ENCODE assay signal across 10 cellular contexts in genomic region chr7:104985259-104985617, GRCh38. TPM values are rescaled to one million over a fixed set of nuclear protein-coding genes. Genes with fewer than 3 reads are reported as not detected.
DNase-seq lines count a peak whose midpoint lies in the region; ATAC-seq and TF ChIP-seq lines count a peak whose summit lies in the region.
"Had no signal": no experiment of that assay in that cellular context is flagged by ENCODE, and none has a peak within 500 bp of the region (broad histone marks: within the 10 kb centered on the region; RNA-seq: fewer than 3 reads in every experiment).

No MANE protein-coding gene starts in this region.

- DNase-seq in activated CD4-positive, alpha-beta T cell treated with anti-CD3 and anti-CD28 coated beads for 36 hours: no peak
- no peak for DNase-seq in activated CD4-positive, alpha-beta T cell treated with anti-CD3 and anti-CD28 coated beads for 48 hours
- no peak for DNase-seq in T-cell
- DNase-seq in hepatocyte (ENCODE audit: low spot score): no peak
- DNase-seq in stimulated activated naive B cell treated with anti-CD40 and anti-IgM and Interleukin-4, amounts not matched to agents 10 μg/mL and 1 μg/mL and 100 μg/mL, for 72 hours: no peak
- DNase-seq in putamen (ENCODE audit: low spot score): no peak
- DNase-seq in HT-29 (ENCODE audit: low spot score): no peak
- DNase-seq in activated gamma-delta T cell (lab: John Stamatoyannopoulos, UW): no peak
- DNase-seq: activated CD8-positive, alpha-beta memory T cell treated with anti-CD3 and anti-CD28 coated beads for 24 hours; NCI-H2081 had no signal

- H3K9me3 ChIP-seq in hepatocyte (ENCODE audit: low read depth): no peaks in the 10 kb centered on the region

- no peaks in the 10 kb centered on the region for H3K27me3 Mint-ChIP-seq in activated CD4-positive, alpha-beta T cell treated with anti-CD3 and anti-CD28 coated beads for 36 hours
- no peaks in the 10 kb centered on the region for H3K27me3 Mint-ChIP-seq in T-cell
- H3K27me3 Mint-ChIP-seq in stimulated activated naive B cell treated with anti-CD40 and anti-IgM and Interleukin-4, amounts not matched to agents 10 μg/mL and 1 μg/mL and 100 μg/mL, for 72 hours: no peaks in the 10 kb centered on the region

- H3K27ac ChIP-seq in hepatocyte: peak overlapping the region; percentile 96

- POLR2A ChIA-PET in activated CD4-positive, alpha-beta T cell treated with anti-CD3 and anti-CD28 coated beads for 36 hours (lab: Charles Lee): interaction anchor here (0.8 to 5.8 kb wide), 2 partner anchors 35 to 43 kb away, joined by 3 to 60 read pairs; no protein-coding TSS in a partner anchor
- POLR2A ChIA-PET in T-cell (lab: Charles Lee): interaction anchor here (0.6 to 9.4 kb wide), 6 partner anchors 18 to 53 kb away, joined by 3 to 266 read pairs (median 4); partner anchors contain the start of gene KMT2E (in 1 of the 2)

- no peak for ATAC-seq in activated CD4-positive, alpha-beta T cell treated with anti-CD3 and anti-CD28 coated beads for 36 hours
- no peak for ATAC-seq in T-cell (replicated peaks in 1 of 4)
- ATAC-seq in stimulated activated naive B cell treated with anti-CD40 and anti-IgM and Interleukin-4, amounts not matched to agents 10 μg/mL and 1 μg/mL and 100 μg/mL, for 72 hours (replicated peaks): no peak

- H3K79me2 ChIP-seq in hepatocyte: peaks cover 31% of the 10 kb centered on the region

- H3K27me3 ChIP-seq in hepatocyte: no peaks in the 10 kb centered on the region

- H3K4me3 Mint-ChIP-seq in activated CD4-positive, alpha-beta T cell treated with anti-CD3 and anti-CD28 coated beads for 36 hours: peak overlapping the region; percentile 87
- peak overlapping the region; percentile 98 to 100 (median 100) for H3K4me3 Mint-ChIP-seq in T-cell
- H3K4me3 Mint-ChIP-seq in stimulated activated naive B cell treated with anti-CD40 and anti-IgM and Interleukin-4, amounts not matched to agents 10 μg/mL and 1 μg/mL and 100 μg/mL, for 72 hours: peak overlapping the region in 1 of 2 donors; percentile 99

- 24% methylated on average over 1 of the region's 1 CpG for WGBS in hepatocyte (ENCODE audit: low lambda C conversion rate, missing lambda C conversion rate)

- H3K9me3 Mint-ChIP-seq in activated CD4-positive, alpha-beta T cell treated with anti-CD3 and anti-CD28 coated beads for 36 hours (ENCODE audit: low read depth): no peaks in the 10 kb centered on the region
- no peaks in the 10 kb centered on the region for H3K9me3 Mint-ChIP-seq in T-cell
- no peaks in the 10 kb centered on the region for H3K9me3 Mint-ChIP-seq in stimulated activated naive B cell treated with anti-CD40 and anti-IgM and Interleukin-4, amounts not matched to agents 10 μg/mL and 1 μg/mL and 100 μg/mL, for 72 hours

- H3K4me1 ChIP-seq in hepatocyte (ENCODE audit: insufficient read depth): peaks cover 62% of the 10 kb centered on the region

- intact Hi-C loops in activated CD4-positive, alpha-beta T cell treated with anti-CD3 and anti-CD28 coated beads for 36 hours (cut with DNase I, micrococcal nuclease): loop anchor here in 1 of 2 experiments (2.0 kb wide), 1 partner anchor 604 kb away; no protein-coding TSS in a partner anchor

- H4K20me1 ChIP-seq in hepatocyte (ENCODE audit: insufficient read depth, poor library complexity, severe bottlenecking): peaks cover 51% of the 10 kb centered on the region

- no peak overlapping the region for H3K4me3 ChIP-seq in hepatocyte

- H3K36me3 ChIP-seq in hepatocyte (replicated peaks; ENCODE audit: insufficient read depth, low read depth): no peaks in the 10 kb centered on the region

- no peak for TF ChIP-seq CTCF in hepatocyte (IDR thresholded peaks at IDR 0.05; ENCODE audit: poor library complexity)

- H2AFZ ChIP-seq in hepatocyte: no peak overlapping the region

- peak overlapping the region; percentile 99 for H3K27ac Mint-ChIP-seq in activated CD4-positive, alpha-beta T cell treated with anti-CD3 and anti-CD28 coated beads for 36 hours
- H3K27ac Mint-ChIP-seq in T-cell: peak overlapping the region; percentile 100
- H3K27ac Mint-ChIP-seq in stimulated activated naive B cell treated with anti-CD40 and anti-IgM and Interleukin-4, amounts not matched to agents 10 μg/mL and 1 μg/mL and 100 μg/mL, for 72 hours: peak overlapping the region; percentile 100

- H3K4me1 Mint-ChIP-seq in activated CD4-positive, alpha-beta T cell treated with anti-CD3 and anti-CD28 coated beads for 36 hours: peaks cover 70% of the 10 kb centered on the region
- peaks cover 52 to 73% (median 69%) of the 10 kb centered on the region in 3 donors for H3K4me1 Mint-ChIP-seq in T-cell
- H3K4me1 Mint-ChIP-seq in stimulated activated naive B cell treated with anti-CD40 and anti-IgM and Interleukin-4, amounts not matched to agents 10 μg/mL and 1 μg/mL and 100 μg/mL, for 72 hours: peaks cover 27 to 39% of the 10 kb centered on the region in 2 donors

- peak overlapping the region; percentile 85 for H3K4me2 ChIP-seq in hepatocyte

- CTCF ChIA-PET in activated CD4-positive, alpha-beta T cell treated with anti-CD3 and anti-CD28 coated beads for 36 hours (lab: Charles Lee): interaction anchor here (0.7 to 8.3 kb wide), 6 partner anchors 8 to 102 kb away, joined by 3 to 128 read pairs (median 5); partner anchors contain the start of gene KMT2E
- CTCF ChIA-PET in T-cell (lab: Charles Lee): interaction anchor here (0.7 to 10.3 kb wide), 6 partner anchors 19 to 42 kb away, joined by 3 to 196 read pairs (median 9); partner anchors contain the start of gene KMT2E (in 1 of the 2)

- no peaks in the 10 kb centered on the region for H3K9me2 ChIP-seq in hepatocyte (replicated peaks; ENCODE audit: insufficient read depth)

- H3K36me3 Mint-ChIP-seq in activated CD4-positive, alpha-beta T cell treated with anti-CD3 and anti-CD28 coated beads for 36 hours (ENCODE audit: low read depth): peaks cover 39% of the 10 kb centered on the region
- no peaks in the 10 kb centered on the region for H3K36me3 Mint-ChIP-seq in T-cell
- H3K36me3 Mint-ChIP-seq in stimulated activated naive B cell treated with anti-CD40 and anti-IgM and Interleukin-4, amounts not matched to agents 10 μg/mL and 1 μg/mL and 100 μg/mL, for 72 hours: peaks cover 5 to 12% of the 10 kb centered on the region in 2 donors

RNA-seq across cellular contexts. Expression of gene KMT2E, which starts 28.8 kb away (rescaled TPM):
- total RNA-seq in activated CD4-positive, alpha-beta T cell treated with anti-CD3 and anti-CD28 coated beads for 36 hours: 10 to 100 TPM; 94.4 to 99.3 TPM
- 100 to 1,000 TPM; 164 to 260 (median 169) TPM for total RNA-seq in T-cell
- total RNA-seq in hepatocyte: 65.8 and 69.7 TPM in 2 replicates
- polyA plus RNA-seq in hepatocyte: 70.8 and 80.7 TPM in 2 replicates
- total RNA-seq in HT-29 (2014; rRNA removed; shearing (Covaris generic)): 49.6 and 54.3 TPM in 2 replicates
